Comparison of ENCODE assay signal across 17 cellular contexts in the genomic region with DNA sequence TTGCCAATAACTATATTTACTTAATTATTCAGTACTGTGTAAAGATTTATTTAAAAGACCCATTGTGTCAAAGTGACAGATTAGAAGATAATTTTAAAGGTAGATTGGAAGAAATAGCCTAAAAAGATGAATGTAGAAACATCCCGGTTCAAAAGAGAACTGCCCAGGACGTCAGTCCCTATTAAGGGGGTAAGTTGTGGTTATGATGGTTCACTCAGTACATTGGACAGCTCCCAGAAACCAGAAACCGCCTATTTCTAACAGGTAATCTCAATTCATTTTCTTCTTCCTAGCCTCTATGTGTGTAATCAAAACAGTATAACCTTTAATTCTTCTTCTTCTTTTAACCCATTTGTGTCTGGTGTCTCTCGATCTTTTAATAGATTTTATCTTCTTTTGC. TPM values are rescaled to one million over a fixed set of nuclear protein-coding genes. Genes with fewer than 3 reads are reported as not detected.
DNase-seq lines count a peak whose midpoint lies in the region; ATAC-seq and TF ChIP-seq lines count a peak whose summit lies in the region.
"Had no signal": no experiment of that assay in that cellular context is flagged by ENCODE, and none has a peak within 500 bp of the region (broad histone marks: within the 10 kb centered on the region; RNA-seq: fewer than 3 reads in every experiment).

No MANE protein-coding gene starts in this region.

- no peak overlapping the region for H3K9ac ChIP-seq in mammary epithelial cell (ENCODE audit: insufficient read depth, low read length)

- CTCF ChIA-PET in mammary epithelial cell (lab: Charles Lee; ENCODE audit: low non-redundant PET): no interaction called here

- intact Hi-C loops in mammary epithelial cell (cut with micrococcal nuclease): no loop called here

- H4K20me1 ChIP-seq in mammary epithelial cell (ENCODE audit: insufficient read depth, low read length): no peaks in the 10 kb centered on the region

- no peak overlapping the region for H3K4me2 ChIP-seq in mammary epithelial cell (ENCODE audit: insufficient read depth, low read depth, low read length)

- dilution Hi-C loops in mammary epithelial cell (cut with HindIII; ENCODE audit: low sequenced_read_pairs): no loop called here

- 7% methylated on average over 4 of the region's 4 CpGs for WGBS in mammary epithelial cell (ENCODE audit: low coverage, missing lambda C conversion rate)

- DNase-seq in GM13976 (ENCODE audit: low spot score) (peak; percentile 29), M059J (ENCODE audit: low read depth) (peak; percentile 25), mammary epithelial cell (peak; percentile 12), left kidney (ENCODE audit: low read depth, low spot score) (peak; percentile 81), putamen (ENCODE audit: low spot score) (no peak), NCI-H1048 (lab: John Stamatoyannopoulos, UW) (no peak)
- DNase-seq in activated CD4-positive, alpha-beta T cell treated with anti-CD3 and anti-CD28 coated beads for 4 hours: no peak
- DNase-seq: activated T-cell treated with anti-CD3 and anti-CD28 coated beads, Interleukin-2, amount 50 U/mL, for 72 hours; central memory CD4-positive, alpha-beta T cell; NCI-H1694; Peyer's patch; right cardiac atrium; tibial artery; WERI-Rb-1 had no signal

- no TSS peak for BruUV-seq in mammary epithelial cell (replicated peaks; lab: Mats Ljungman, UMichigan)

- TF ChIP-seq CTCF in GM13976 (IDR thresholded peaks at IDR 0.05; ENCODE audit: borderline replicate concordance, control extremely low read depth, extremely low read depth, insufficient read depth, missing control alignments): no peak
- TF ChIP-seq CTCF in mammary epithelial cell (conservative IDR thresholded peaks at IDR 0.05 in 1 of 2, IDR thresholded peaks at IDR 0.05 in 1 of 2; ENCODE audit: extremely low read depth in 1 of 2, insufficient read depth in 1 of 2, low read depth in 1 of 2, low read length in 2 of 2): no peak

- no peak overlapping the region for H3K27ac ChIP-seq in mammary epithelial cell (ENCODE audit: insufficient read depth, low read depth, low read length)
- H3K27ac ChIP-seq: C4-2B, Peyer's patch, tibial artery, WERI-Rb-1 had no signal

- no peaks in the 10 kb centered on the region for H3K4me1 ChIP-seq in mammary epithelial cell (ENCODE audit: insufficient read depth, low read length)
- H3K4me1 ChIP-seq: Peyer's patch had no signal

- H3K36me3 ChIP-seq in mammary epithelial cell (ENCODE audit: insufficient read depth, low read length): no peaks in the 10 kb centered on the region
- H3K36me3 ChIP-seq: Peyer's patch, tibial artery, WERI-Rb-1 had no signal

- H3K79me2 ChIP-seq in mammary epithelial cell (ENCODE audit: insufficient read depth, low read length): no peaks in the 10 kb centered on the region

- H3K27me3 ChIP-seq in mammary epithelial cell (ENCODE audit: insufficient read depth, low read length): peaks cover 37% of the 10 kb centered on the region

- ATAC-seq in GM19351 (IDR thresholded peaks at IDR 0.05; ENCODE audit: unreplicated experiment): no peak
- ATAC-seq: activated T-cell treated with anti-CD3 and anti-CD28 coated beads, Interleukin-2, amount 50 U/mL, for 72 hours; right cardiac atrium had no signal

- H3K9me3 ChIP-seq in mammary epithelial cell (replicated peaks; ENCODE audit: insufficient read depth, low read length): no peaks in the 10 kb centered on the region
- H3K9me3 ChIP-seq: Peyer's patch, tibial artery had no signal

- H3K4me3 ChIP-seq in mammary epithelial cell (replicated peaks in 1 of 3; ENCODE audit: insufficient read depth in 1 of 3, low read depth in 2 of 3, low read length in 3 of 3): no peak overlapping the region
- H3K4me3 ChIP-seq: Peyer's patch, tibial artery had no signal

- no peak overlapping the region for H2AFZ ChIP-seq in mammary epithelial cell (ENCODE audit: low read depth, low read length)

- in situ Hi-C loops in GM13976 (cut with MboI; ENCODE audit: low sequenced_read_pairs, unreplicated experiment): no loop called here
- in situ Hi-C loops in mammary epithelial cell (cut with MboI; ENCODE audit: low sequenced_read_pairs in 2 of 2): no loop called here

RNA-seq across cellular contexts. Expression of gene FERD3L, which starts 1.5 kb away (rescaled TPM):
- not detected in 2 replicates for total RNA-seq in M059J (2014; rRNA removed; shearing (Covaris generic))
- not detected for total RNA-seq in mammary epithelial cell
- not detected for polyA plus RNA-seq in mammary epithelial cell
- not detected for polyA minus RNA-seq in mammary epithelial cell
- total RNA-seq: activated T-cell treated with anti-CD3 and anti-CD28 coated beads, Interleukin-2, amount 50 U/mL, for 72 hours; frontal cortex; Peyer's patch; right cardiac atrium had no signal
- polyA plus RNA-seq: right cardiac atrium had no signal

RNA-seq across cellular contexts. Expression of gene TWIST1, which starts 29.3 kb away (rescaled TPM):
- 15.0 and 24.0 TPM in 2 replicates for total RNA-seq in M059J (2014; rRNA removed; shearing (Covaris generic))
- 1 to 10 TPM; 2.3 TPM for total RNA-seq in mammary epithelial cell
- 1.6 TPM for polyA plus RNA-seq in mammary epithelial cell
- polyA minus RNA-seq in mammary epithelial cell: 0.36 TPM

Comparison
In these comparisons a context has a peak if more than half of its experiments do, and no peak if none do; other contexts are left out.
1. DNase-seq: peak in GM13976 (single experiment), M059J (single experiment), mammary epithelial cell (single experiment) and left kidney (single experiment); none in putamen (single experiment), activated CD4-positive, alpha-beta T cell treated with anti-CD3 and anti-CD28 coated beads for 4 hours (0 of 2) and NCI-H1048 (single experiment).